In the genomic region with DNA sequence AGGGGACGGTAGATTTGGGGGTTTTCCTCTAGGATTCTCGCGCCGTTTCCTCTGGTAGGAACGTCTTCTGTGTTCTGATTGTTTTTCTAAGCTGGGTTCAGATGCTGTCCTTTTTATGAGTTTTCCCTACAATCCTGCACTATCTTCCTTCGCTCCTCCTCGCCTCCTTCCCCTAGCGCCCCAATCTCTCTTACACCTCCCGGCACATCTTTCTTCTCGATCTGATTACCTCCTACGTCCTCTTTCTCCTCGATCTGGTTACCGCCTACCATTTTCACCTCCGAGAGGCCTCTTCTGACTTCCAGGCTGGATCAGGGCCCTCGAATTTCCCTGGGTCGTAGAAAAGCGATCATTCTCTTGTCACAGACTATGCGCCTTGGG, we compare ENCODE assay signal across 8 cellular contexts. TPM values are rescaled to one million over a fixed set of nuclear protein-coding genes. Genes with fewer than 3 reads are reported as not detected.
DNase-seq lines count a peak whose midpoint lies in the region; ATAC-seq and TF ChIP-seq lines count a peak whose summit lies in the region.

No MANE protein-coding gene starts in this region.

- peak overlapping the region; percentile 96 for H3K9ac ChIP-seq in mammary epithelial cell (ENCODE audit: insufficient read depth, low read length)

- H2AFZ ChIP-seq in mammary epithelial cell (ENCODE audit: low read depth, low read length): peak overlapping the region; percentile 92

- H3K79me2 ChIP-seq in mammary epithelial cell (ENCODE audit: insufficient read depth, low read length): peaks cover 88% of the 10 kb centered on the region

- no peak for TF ChIP-seq POLR2A in heart left ventricle (IDR thresholded peaks at IDR 0.05)

- H3K4me1 ChIP-seq in heart left ventricle (peaks cover 13 to 50% (median 42%) of the 10 kb centered on the region in 12 donors), mammary epithelial cell (ENCODE audit: insufficient read depth, low read length) (peaks cover 32% of the 10 kb centered on the region)

- DNase-seq in heart left ventricle (peak in 1 of 5 donors; percentile 14), Right ventricle myocardium superior (no peak), MG63 (no peak), mammary epithelial cell (no peak), mesothelial cell of epicardium (ENCODE audit: low spot score in 2 of 2, unreplicated experiment in 2 of 2) (no peak), activated gamma-delta T cell treated with Interleukin-2 at 50 U/mL for 16 hours (no peak)

- peaks cover 22% of the 10 kb centered on the region for H3K4me1 Mint-ChIP-seq in mesothelial cell of epicardium

- in situ Hi-C loops in mammary epithelial cell (cut with MboI; ENCODE audit: low sequenced_read_pairs in 2 of 2): no loop called here

- H3K27me3 ChIP-seq in heart left ventricle (no peaks in the 10 kb centered on the region), MG63 (no peaks in the 10 kb centered on the region), mammary epithelial cell (ENCODE audit: insufficient read depth, low read length) (no peaks in the 10 kb centered on the region)

- H3K4me3 Mint-ChIP-seq in mesothelial cell of epicardium: peak overlapping the region; percentile 95

- TSS peak; percentile 48 for BruUV-seq in mammary epithelial cell (replicated peaks; lab: Mats Ljungman, UMichigan)

- H3K4me2 ChIP-seq in mammary epithelial cell (ENCODE audit: insufficient read depth, low read depth, low read length): peak overlapping the region; percentile 88

- peak overlapping the region; percentile 99 for H3K27ac Mint-ChIP-seq in mesothelial cell of epicardium

- ATAC-seq in heart left ventricle (no peak), Right ventricle myocardium superior (ENCODE audit: poor library complexity) (no peak), GM18868 (IDR thresholded peaks at IDR 0.05; ENCODE audit: unreplicated experiment) (no peak), HG03460 (IDR thresholded peaks at IDR 0.05; ENCODE audit: unreplicated experiment) (no peak)

- H4K20me1 ChIP-seq in mammary epithelial cell (ENCODE audit: insufficient read depth, low read length): no peaks in the 10 kb centered on the region

- no peaks in the 10 kb centered on the region for H3K27me3 Mint-ChIP-seq in mesothelial cell of epicardium (ENCODE audit: low read depth)

- peaks cover 16% of the 10 kb centered on the region for H3K36me3 Mint-ChIP-seq in mesothelial cell of epicardium

- TF ChIP-seq CTCF in heart left ventricle (IDR thresholded peaks at IDR 0.05) (no peak), mammary epithelial cell (conservative IDR thresholded peaks at IDR 0.05 in 1 of 2, IDR thresholded peaks at IDR 0.05 in 1 of 2; ENCODE audit: extremely low read depth in 1 of 2, insufficient read depth in 1 of 2, low read depth in 1 of 2, low read length in 2 of 2) (no peak), mesothelial cell of epicardium (IDR thresholded peaks at IDR 0.05; ENCODE audit: unreplicated experiment) (no peak)

- peak overlapping the region; percentile 68 to 100 (median 96) for H3K4me3 ChIP-seq in heart left ventricle
- H3K4me3 ChIP-seq in MG63: peak overlapping the region; percentile 99
- peak overlapping the region; percentile 93 to 97 (median 96) for H3K4me3 ChIP-seq in mammary epithelial cell (replicated peaks in 1 of 3; ENCODE audit: insufficient read depth in 1 of 3, low read depth in 2 of 3, low read length in 3 of 3)

- intact Hi-C loops in heart left ventricle (cut with DNase I) (loop anchor here in 6 of 10 donors (2.0 to 5.0 kb wide), 4 partner anchors 34 to 1007 kb away; partner anchors contain the start of genes ARPC1B (in 4 of the 6) and BAIAP2L1 (in 1 of the 6)), Right ventricle myocardium superior (cut with DNase I) (loop anchor here (5.0 kb wide), 1 partner anchor 37 kb away; the partner anchor contains the start of gene ARPC1B), mammary epithelial cell (cut with micrococcal nuclease) (no loop called here)

- H3K27ac ChIP-seq in heart left ventricle (peak overlapping the region; percentile 93 to 99 (median 98)), mammary epithelial cell (ENCODE audit: insufficient read depth, low read depth, low read length) (peak overlapping the region; percentile 88)

- no peaks in the 10 kb centered on the region for H3K9me3 ChIP-seq in heart left ventricle
- H3K9me3 ChIP-seq in MG63: no peaks in the 10 kb centered on the region
- no peaks in the 10 kb centered on the region for H3K9me3 ChIP-seq in mammary epithelial cell (replicated peaks; ENCODE audit: insufficient read depth, low read length)

- dilution Hi-C loops in mammary epithelial cell (cut with HindIII; ENCODE audit: low sequenced_read_pairs): no loop called here

- H3K9me3 Mint-ChIP-seq in mesothelial cell of epicardium: no peaks in the 10 kb centered on the region

- H3K36me3 ChIP-seq in heart left ventricle (peaks cover 0 to 56% (median 44%) of the 10 kb centered on the region in 9 donors), MG63 (peaks cover 40% of the 10 kb centered on the region), mammary epithelial cell (ENCODE audit: insufficient read depth, low read length) (peaks cover 23% of the 10 kb centered on the region)

- 0 to 1% (median 0%) methylated on average over 18 of the region's 18 CpGs for WGBS in heart left ventricle, 4 donors
- WGBS in mammary epithelial cell (ENCODE audit: low coverage, missing lambda C conversion rate): under 1% methylated on average over 17 of the region's 18 CpGs

- CTCF ChIA-PET in mammary epithelial cell (lab: Charles Lee; ENCODE audit: low non-redundant PET): no interaction called here

RNA-seq across cellular contexts. Expression of gene BUD31, which starts 0.4 kb away (rescaled TPM):
- total RNA-seq in heart left ventricle: 10 to 100 TPM; 26.1 to 63.6 (median 38.9) TPM
- 10 to 100 TPM; 66.7 to 87.8 TPM for polyA plus RNA-seq in heart left ventricle
- 31.5 TPM for total RNA-seq in Right ventricle myocardium superior
- total RNA-seq in MG63 (2014; rRNA removed; shearing (Covaris generic); ENCODE audit: low replicate concordance): 52.0 and 69.0 TPM in 2 replicates
- 100 to 1,000 TPM in 1 of 2 donors, 10 to 100 TPM in 1; 52.3 to 140 TPM for total RNA-seq in mammary epithelial cell
- 59.9 TPM for polyA plus RNA-seq in mammary epithelial cell
- 26.9 TPM for polyA minus RNA-seq in mammary epithelial cell
- 63.1 to 79.2 TPM (median 70.3 TPM) in 3 replicates for total RNA-seq in mesothelial cell of epicardium

RNA-seq across cellular contexts. Expression of gene PDAP1, which starts 0.8 kb away (rescaled TPM):
- 100 to 1,000 TPM in 4 of 9 donors, 10 to 100 TPM in 5; 88.7 to 128 (median 98.5) TPM for total RNA-seq in heart left ventricle
- polyA plus RNA-seq in heart left ventricle: 100 to 1,000 TPM; 120 to 309 TPM
- 97.7 TPM for total RNA-seq in Right ventricle myocardium superior
- total RNA-seq in MG63 (2014; rRNA removed; shearing (Covaris generic); ENCODE audit: low replicate concordance): 156 and 207 TPM in 2 replicates
- total RNA-seq in mammary epithelial cell: 100 to 1,000 TPM in 1 of 2 donors, 10 to 100 TPM in 1; 23.0 to 182 TPM
- polyA plus RNA-seq in mammary epithelial cell: 60.9 TPM
- polyA minus RNA-seq in mammary epithelial cell: 30.6 TPM
- total RNA-seq in mesothelial cell of epicardium: 98.2 to 103 TPM (median 99.4 TPM) in 3 replicates

RNA-seq across cellular contexts. Expression of gene PTCD1, which starts 29.4 kb away (rescaled TPM):
- total RNA-seq in heart left ventricle: 1 to 10 TPM; 2.1 to 9.0 (median 3.9) TPM
- polyA plus RNA-seq in heart left ventricle: 1 to 10 TPM; 3.3 to 3.7 TPM
- 3.0 TPM for total RNA-seq in Right ventricle myocardium superior
- 6.9 and 7.3 TPM in 2 replicates for total RNA-seq in MG63 (2014; rRNA removed; shearing (Covaris generic); ENCODE audit: low replicate concordance)
- 1 to 10 TPM; 7.0 to 7.2 TPM for total RNA-seq in mammary epithelial cell
- 5.2 TPM for polyA plus RNA-seq in mammary epithelial cell
- 31.8 TPM for polyA minus RNA-seq in mammary epithelial cell
- total RNA-seq in mesothelial cell of epicardium: 6.7 to 12.3 TPM (median 10.5 TPM) in 3 replicates

RNA-seq across cellular contexts. Expression of gene CPSF4, which starts 29.6 kb away (rescaled TPM):
- 10 to 100 TPM; 12.7 to 24.8 (median 16.4) TPM for total RNA-seq in heart left ventricle
- 10 to 100 TPM; 14.1 to 24.3 TPM for polyA plus RNA-seq in heart left ventricle
- 19.9 TPM for total RNA-seq in Right ventricle myocardium superior
- total RNA-seq in MG63 (2014; rRNA removed; shearing (Covaris generic); ENCODE audit: low replicate concordance): 9.3 and 15.3 TPM in 2 replicates
- total RNA-seq in mammary epithelial cell: 100 to 1,000 TPM in 1 of 2 donors, 10 to 100 TPM in 1; 60.4 to 107 TPM
- 28.8 TPM for polyA plus RNA-seq in mammary epithelial cell
- polyA minus RNA-seq in mammary epithelial cell: 38.8 TPM
- total RNA-seq in mesothelial cell of epicardium: 67.5 to 72.8 TPM (median 69.5 TPM) in 3 replicates

RNA-seq across cellular contexts. Expression of gene ARPC1B, which starts 34.7 kb away (rescaled TPM):
- 100 to 1,000 TPM in 2 of 9 donors, 10 to 100 TPM in 7; 17.2 to 142 (median 37.1) TPM for total RNA-seq in heart left ventricle
- 100 to 1,000 TPM in 1 of 2 donors, 10 to 100 TPM in 1; 32.7 to 136 TPM for polyA plus RNA-seq in heart left ventricle
- 40.6 TPM for total RNA-seq in Right ventricle myocardium superior
- total RNA-seq in MG63 (2014; rRNA removed; shearing (Covaris generic); ENCODE audit: low replicate concordance): 164 and 230 TPM in 2 replicates
- 100 to 1,000 TPM; 196 to 228 TPM for total RNA-seq in mammary epithelial cell
- 547 TPM for polyA plus RNA-seq in mammary epithelial cell
- 215 TPM for polyA minus RNA-seq in mammary epithelial cell
- 30.0 to 35.3 TPM (median 32.5 TPM) in 3 replicates for total RNA-seq in mesothelial cell of epicardium
